Comparison of ENCODE assay signal across 21 cellular contexts in the genomic region with DNA sequence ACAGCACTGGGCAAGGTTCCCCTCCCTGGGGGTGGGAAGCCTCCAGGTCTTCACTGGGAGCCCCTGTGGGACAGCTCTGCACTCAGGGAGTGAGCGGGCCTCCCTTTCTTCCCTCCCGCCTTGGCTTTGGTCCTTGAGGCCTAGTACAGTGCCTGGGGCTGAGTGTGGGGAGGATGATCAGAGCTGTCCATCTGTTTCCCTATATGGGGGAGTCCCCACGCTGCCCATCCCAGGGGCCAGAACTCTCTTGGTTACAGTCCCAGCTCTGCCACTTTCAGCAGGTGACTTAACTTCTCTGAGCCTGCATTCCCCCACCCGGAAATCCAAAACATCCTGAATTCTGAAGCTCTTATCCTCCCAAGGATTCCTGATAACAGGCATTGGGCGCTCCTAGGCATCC. TPM values are rescaled to one million over a fixed set of nuclear protein-coding genes. Genes with fewer than 3 reads are reported as not detected.
"Had no signal": no experiment of that assay in that cellular context is flagged by ENCODE, and none has a peak within 500 bp of the region (broad histone marks: within the 10 kb centered on the region; RNA-seq: fewer than 3 reads in every experiment).

No MANE protein-coding gene starts in this region.

- H3K9me3 ChIP-seq: heart right ventricle, left ventricle myocardium inferior, mucosa of descending colon, pancreas, prostate gland, spleen, thyroid gland, upper lobe of right lung had no signal

- H2AFZ ChIP-seq: hepatocyte had no signal

- H3K27ac ChIP-seq: prostate gland, thyroid gland, upper lobe of right lung had no signal

- H3K4me1 ChIP-seq: prostate gland had no signal

- ATAC-seq: heart right ventricle; mucosa of descending colon; naive thymus-derived CD4-positive, alpha-beta T cell; natural killer cell treated with Interleukin-12 subunit alpha and Interleukin-12 subunit beta and Interleukin-15 and Interleukin-18, amount 100 ng/mL, for 72 hours; pancreas; right cardiac atrium; sciatic nerve; stimulated activated effector memory CD8-positive, alpha-beta T cell treated with anti-CD3 and anti-CD28 coated beads, Interleukin-12 subunit alpha, Interleukin-12 subunit beta, amount 100 ng/mL, for 72 hours; stimulated activated naive CD8-positive, alpha-beta T cell treated with anti-CD3 and anti-CD28 coated beads, Interleukin-15, amount 100 ng/mL, for 72 hours; upper lobe of right lung had no signal

- DNase-seq: heart right ventricle; islet precursor cell; left ventricle myocardium inferior; midbrain; naive thymus-derived CD4-positive, alpha-beta T cell; retina; spleen; stimulated activated CD4-positive, alpha-beta T cell treated with anti-CD3 and anti-CD28 coated beads, Interleukin-4, amount 100 ng/mL, for 24 hours; stimulated activated naive CD4-positive, alpha-beta T cell treated with Interleukin-2 at 50 U/mL for 16 hours; stimulated activated naive CD8-positive, alpha-beta T cell treated with anti-CD3 and anti-CD28 coated beads, Interleukin-15, amount 100 ng/mL, for 72 hours; thyroid gland; upper lobe of right lung had no signal

- H3K4me2 ChIP-seq: hepatocyte had no signal

- H3K4me3 ChIP-seq: heart right ventricle, hepatocyte, left ventricle myocardium inferior, mucosa of descending colon, pancreas, prostate gland, skin epidermis, spleen, thyroid gland, upper lobe of right lung had no signal

- H3K27me3 ChIP-seq: hepatocyte, pancreas, thyroid gland, upper lobe of right lung had no signal

- H3K36me3 ChIP-seq: heart right ventricle, left ventricle myocardium inferior, pancreas, prostate gland, spleen, thyroid gland, upper lobe of right lung had no signal

RNA-seq across cellular contexts. Expression of a gene that starts 42.6 kb away (rescaled TPM):
- polyA plus RNA-seq: naive thymus-derived CD4-positive, alpha-beta T cell had no signal
